In the genomic region with DNA sequence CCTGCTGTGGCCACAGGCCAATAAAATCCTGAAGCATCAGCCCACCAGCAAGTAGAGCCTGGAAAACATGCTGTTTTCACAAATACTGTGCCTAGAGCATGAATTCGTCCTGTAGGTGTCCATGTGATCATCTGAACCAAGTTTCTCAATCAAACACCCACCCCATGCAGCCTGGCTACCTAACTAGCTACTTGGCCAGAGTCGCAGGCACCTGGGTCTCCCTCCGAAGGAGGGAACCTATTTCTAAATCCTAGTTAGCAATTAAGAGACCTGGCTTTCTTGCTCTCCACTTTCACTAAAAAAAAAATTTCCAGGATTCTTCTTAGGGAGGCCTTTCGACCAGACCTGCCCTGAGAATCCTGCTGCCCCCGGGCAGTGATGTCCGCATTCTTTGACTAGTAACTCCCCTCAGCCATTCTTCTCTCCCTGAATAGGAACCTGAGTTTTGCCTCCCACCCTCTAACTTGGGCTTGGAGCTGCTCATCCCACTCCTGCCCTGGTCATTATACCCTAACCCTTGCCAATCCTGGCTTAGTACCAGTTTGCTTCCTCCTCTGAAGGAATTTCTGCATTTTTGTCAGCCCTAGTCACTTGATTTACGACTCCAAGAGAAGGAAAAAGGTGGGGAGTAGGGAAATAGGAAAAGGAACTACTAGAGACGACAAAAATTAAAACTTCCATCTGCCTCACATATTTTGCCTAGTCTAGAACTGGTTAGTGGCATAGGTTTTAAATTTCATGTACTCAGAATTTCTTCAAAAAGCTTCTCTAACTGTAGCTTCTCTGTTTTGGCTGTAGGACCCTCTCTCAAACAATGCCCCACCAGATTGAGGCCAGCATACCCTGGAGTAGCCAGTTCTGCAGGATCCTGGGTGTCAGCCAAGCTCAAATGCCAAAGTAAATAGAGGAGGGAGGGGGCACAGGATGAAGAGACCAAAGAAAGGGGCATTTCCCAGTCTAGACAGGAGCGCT, we compare ENCODE assay signal across 9 cellular contexts. TPM values are rescaled to one million over a fixed set of nuclear protein-coding genes. Genes with fewer than 3 reads are reported as not detected.
DNase-seq lines count a peak whose midpoint lies in the region; ATAC-seq and TF ChIP-seq lines count a peak whose summit lies in the region.
"Had no signal": no experiment of that assay in that cellular context is flagged by ENCODE, and none has a peak within 500 bp of the region (broad histone marks: within the 10 kb centered on the region; RNA-seq: fewer than 3 reads in every experiment).

No MANE protein-coding gene starts in this region.

- DNase-seq in NCI-H446 (lab: John Stamatoyannopoulos, UW) (peak; percentile 53 to 71), endothelial cell (ENCODE audit: low spot score) (no peak), osteocyte (ENCODE audit: extremely low spot score, unreplicated experiment) (no peak), NCI-H82 treated with DMSO at 0.1 percent for 48 hours (lab: John Stamatoyannopoulos, UW; ENCODE audit: unreplicated experiment) (no peak), DMS114 treated with DMSO at 0.1 percent for 48 hours (lab: John Stamatoyannopoulos, UW; ENCODE audit: unreplicated experiment) (no peak)
- no peak for DNase-seq in activated naive CD4-positive, alpha-beta T cell treated with anti-CD3 and anti-CD28 coated beads, Interleukin-2, amount 50 U/mL, for 72 hours (ENCODE audit: low spot score in 2 of 2)

- H3K27ac Mint-ChIP-seq in endothelial cell (ENCODE audit: unreplicated experiment) (peak overlapping the region; percentile 38), osteocyte (ENCODE audit: unreplicated experiment) (peak overlapping the region; percentile 90)
- peak overlapping the region in 1 of 2 donors; percentile 97 for H3K27ac Mint-ChIP-seq in activated naive CD4-positive, alpha-beta T cell treated with anti-CD3 and anti-CD28 coated beads, Interleukin-2, amount 50 U/mL, for 72 hours

- H3K9me3 ChIP-seq in DOHH2 (ENCODE audit: control insufficient read depth, insufficient read depth, low read length), result no peaks in the 10 kb centered on the region; the same call in 1 of the 2 replicates

- H3K9me3 Mint-ChIP-seq in endothelial cell (ENCODE audit: unreplicated experiment) (no peaks in the 10 kb centered on the region), osteocyte (ENCODE audit: unreplicated experiment) (no peaks in the 10 kb centered on the region)
- peaks cover 4% of the 10 kb centered on the region in 2 donors for H3K9me3 Mint-ChIP-seq in activated naive CD4-positive, alpha-beta T cell treated with anti-CD3 and anti-CD28 coated beads, Interleukin-2, amount 50 U/mL, for 72 hours

- no peak for ATAC-seq in HG03025 (IDR thresholded peaks at IDR 0.05; ENCODE audit: low FRiP score, unreplicated experiment)
- no peak for ATAC-seq in activated naive CD4-positive, alpha-beta T cell treated with anti-CD3 and anti-CD28 coated beads, Interleukin-2, amount 50 U/mL, for 72 hours

- H3K27me3 ChIP-seq in DOHH2 (ENCODE audit: control insufficient read depth, low read length), result no peaks in the 10 kb centered on the region

- peaks cover 56% of the 10 kb centered on the region for H3K79me2 ChIP-seq in DOHH2 (ENCODE audit: control insufficient read depth, low read length)

- H3K9me2 ChIP-seq in DOHH2 (replicated peaks; ENCODE audit: control insufficient read depth, low read length), result no peaks in the 10 kb centered on the region

- TF ChIP-seq CTCF in DOHH2 (IDR thresholded peaks at IDR 0.05; ENCODE audit: low read depth, low read length, poor library complexity, severe bottlenecking) (no peak), endothelial cell (IDR thresholded peaks at IDR 0.05; ENCODE audit: unreplicated experiment) (no peak), osteocyte (IDR thresholded peaks at IDR 0.05) (no peak)

- H3K4me1 Mint-ChIP-seq in endothelial cell (ENCODE audit: unreplicated experiment) (peaks cover 24% of the 10 kb centered on the region), osteocyte (ENCODE audit: unreplicated experiment) (peaks cover 54% of the 10 kb centered on the region)

- peaks cover 3% of the 10 kb centered on the region for H3K27me3 Mint-ChIP-seq in endothelial cell (ENCODE audit: unreplicated experiment)
- no peaks in the 10 kb centered on the region for H3K27me3 Mint-ChIP-seq in osteocyte (ENCODE audit: unreplicated experiment)

- peak overlapping the region; percentile 86 for H3K4me3 ChIP-seq in DOHH2 (ENCODE audit: low read length)

- peak overlapping the region; percentile 84 for H3K4me2 ChIP-seq in DOHH2 (ENCODE audit: low read length)

- H3K36me3 ChIP-seq in DOHH2 (ENCODE audit: control insufficient read depth, low read length), result peaks cover 28% of the 10 kb centered on the region

- peaks cover 26% of the 10 kb centered on the region for H3F3A ChIP-seq in DOHH2 (ENCODE audit: control insufficient read depth, insufficient read depth)

- H3K4me1 ChIP-seq in DOHH2 (ENCODE audit: control insufficient read depth, low read length), result peaks cover 34% of the 10 kb centered on the region

- no peaks in the 10 kb centered on the region for H4K20me1 ChIP-seq in DOHH2 (ENCODE audit: control insufficient read depth, insufficient read depth, low read depth, low read length)

- H3K36me3 Mint-ChIP-seq in endothelial cell (ENCODE audit: low read depth, unreplicated experiment) (no peaks in the 10 kb centered on the region), osteocyte (ENCODE audit: unreplicated experiment) (no peaks in the 10 kb centered on the region)
- peaks cover 5 to 19% of the 10 kb centered on the region in 2 donors for H3K36me3 Mint-ChIP-seq in activated naive CD4-positive, alpha-beta T cell treated with anti-CD3 and anti-CD28 coated beads, Interleukin-2, amount 50 U/mL, for 72 hours

- no peak overlapping the region for H3K4me3 Mint-ChIP-seq in endothelial cell (ENCODE audit: unreplicated experiment)
- peak overlapping the region; percentile 31 for H3K4me3 Mint-ChIP-seq in osteocyte (ENCODE audit: unreplicated experiment)
- H3K4me3 Mint-ChIP-seq: neural crest cell had no signal

- peak overlapping the region; percentile 88 for H3K27ac ChIP-seq in DOHH2 (ENCODE audit: low read depth, low read length)

RNA-seq across cellular contexts. Expression of a gene that starts 25.4 kb away (rescaled TPM):
- 40.8 TPM for total RNA-seq in endothelial cell (ENCODE audit: unreplicated experiment)
- total RNA-seq in osteocyte, result 66.4 and 73.8 TPM in 2 replicates
- 100 to 1,000 TPM in 1 of 2 donors, 10 to 100 TPM in 1; 90.3 to 126 TPM for total RNA-seq in activated naive CD4-positive, alpha-beta T cell treated with anti-CD3 and anti-CD28 coated beads, Interleukin-2, amount 50 U/mL, for 72 hours

Comparison
In these comparisons a context has a peak if more than half of its experiments do, and no peak if none do; other contexts are left out.
1. DNase-seq: peak in NCI-H446 (2 of 2); none in endothelial cell (single experiment), osteocyte (single experiment), NCI-H82 treated with DMSO at 0.1 percent for 48 hours (single experiment), activated naive CD4-positive, alpha-beta T cell treated with anti-CD3 and anti-CD28 coated beads, Interleukin-2, amount 50 U/mL, for 72 hours (0 of 2) and DMS114 treated with DMSO at 0.1 percent for 48 hours (single experiment).